Comparison of ENCODE assay signal across 8 cellular contexts in the genomic region with DNA sequence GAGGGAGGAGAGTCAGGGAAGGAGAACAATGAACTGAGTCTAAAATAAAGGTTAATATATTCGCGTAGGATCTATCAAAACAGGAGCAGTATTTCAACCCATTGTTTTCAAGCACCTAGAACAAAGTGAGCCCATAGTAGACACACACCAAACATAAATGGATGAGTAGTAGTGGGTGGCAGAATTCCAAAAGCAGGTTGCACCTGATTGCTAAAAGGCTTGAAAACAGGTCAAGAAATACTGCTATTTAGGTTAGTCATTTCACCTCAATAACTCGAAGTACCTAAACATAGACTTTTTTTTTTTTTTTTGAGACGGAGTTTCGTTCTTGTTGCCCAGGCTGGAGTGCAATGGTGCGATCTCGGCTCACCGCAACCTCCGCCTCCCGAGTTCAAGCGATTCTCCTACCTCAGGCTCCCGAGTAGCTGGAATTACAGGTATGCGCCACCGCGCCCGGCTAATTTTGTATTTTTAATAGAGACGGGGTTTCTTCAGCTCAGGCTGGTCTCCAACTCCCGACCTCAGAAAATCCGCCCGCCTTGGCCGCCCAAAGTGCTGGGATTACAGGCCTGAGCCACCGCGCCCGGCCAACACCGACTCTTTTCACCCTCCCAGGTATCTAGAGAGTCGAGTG. TPM values are rescaled to one million over a fixed set of nuclear protein-coding genes. Genes with fewer than 3 reads are reported as not detected.
A peak's percentile ranks its signal among the peaks of the same experiment; 100 is the strongest.
DNase-seq lines count a peak whose midpoint lies in the region; ATAC-seq and TF ChIP-seq lines count a peak whose summit lies in the region.

No MANE protein-coding gene starts in this region.

- no peaks in the 10 kb centered on the region for H3K27me3 ChIP-seq in muscle layer of colon (ENCODE audit: control insufficient read depth in 1 of 2, insufficient read depth in 2 of 2, low read length in 2 of 2)

- DNase-seq in LNCaP clone FGC (ENCODE audit: low read depth) (no peak), cerebellum (ENCODE audit: low spot score) (peak; percentile 23), DMS153 treated with DMSO at 0.1 percent for 48 hours (lab: John Stamatoyannopoulos, UW; ENCODE audit: unreplicated experiment) (no peak)
- DNase-seq in stimulated activated CD4-positive, alpha-beta T cell treated with anti-CD3 and anti-CD28 coated beads, Interleukin-2, amount 100 ng/mL, for 24 hours: no peak
- DNase-seq in stimulated activated CD8-positive, alpha-beta memory T cell treated with anti-CD3 and anti-CD28 coated beads, Interleukin-4, amount 100 ng/mL, for 48 hours: no peak

- H3K9me3 ChIP-seq in muscle layer of colon (ENCODE audit: low read length): no peaks in the 10 kb centered on the region

- peak overlapping the region; percentile 71 for H3K4me3 ChIP-seq in LNCaP clone FGC (ENCODE audit: low read depth, low read length)
- peak overlapping the region; percentile 53 to 88 for H3K4me3 ChIP-seq in muscle layer of colon (ENCODE audit: low read depth in 1 of 2, low read length in 2 of 2)

- H3K4me1 ChIP-seq in muscle layer of colon (ENCODE audit: insufficient read depth, low read length): peaks cover 9% of the 10 kb centered on the region

- peak overlapping the region; percentile 94 for H3K27ac ChIP-seq in C4-2B
- H3K27ac ChIP-seq in muscle layer of colon (ENCODE audit: low read depth, low read length): peak overlapping the region; percentile 30

- no peak for TF ChIP-seq CTCF in C4-2B (conservative IDR thresholded peaks at IDR 0.05)
- no peak for TF ChIP-seq CTCF in LNCaP clone FGC (IDR thresholded peaks at IDR 0.05; ENCODE audit: control insufficient read depth, extremely low read depth, insufficient read depth)

- no peak for ATAC-seq in HG02678 (IDR thresholded peaks at IDR 0.05; ENCODE audit: unreplicated experiment)

- H3K36me3 ChIP-seq in muscle layer of colon (ENCODE audit: insufficient read depth, low read length): no peaks in the 10 kb centered on the region

- H3K9ac ChIP-seq in muscle layer of colon (ENCODE audit: low read length): no peak overlapping the region

RNA-seq across cellular contexts. Expression of a gene that starts 0.9 kb away (rescaled TPM):
- 26.6 TPM for total RNA-seq in cerebellum
